17 cellular contexts compared by ENCODE assay signal in genomic region chr1:212504171-212504803, GRCh38.
A peak's percentile ranks its signal among the peaks of the same experiment; 100 is the strongest.
DNase-seq lines count a peak whose midpoint lies in the region; ATAC-seq and TF ChIP-seq lines count a peak whose summit lies in the region.
"Had no signal": no experiment of that assay in that cellular context is flagged by ENCODE, and none has a peak within 500 bp of the region (broad histone marks: within the 10 kb centered on the region; RNA-seq: fewer than 3 reads in every experiment).

No MANE protein-coding gene starts in this region.

- H3K36me3 Mint-ChIP-seq in activated CD4-positive, alpha-beta T cell treated with anti-CD3 and anti-CD28 coated beads, Interleukin-2, amount 10 ng/mL, durations not matched to agents 7 days and 5 days (ENCODE audit: low read depth) = no peaks in the 10 kb centered on the region
- no peaks in the 10 kb centered on the region for H3K36me3 Mint-ChIP-seq in WTC11

- peak; percentile 44 for ATAC-seq in GM18867 (IDR thresholded peaks at IDR 0.05; ENCODE audit: unreplicated experiment)
- ATAC-seq in WTC11 = no peak
- ATAC-seq in lower lobe of right lung = no peak

- POLR2A ChIA-PET in activated CD4-positive, alpha-beta T cell treated with anti-CD3 and anti-CD28 coated beads, Interleukin-2, amount 10 ng/mL, durations not matched to agents 7 days and 5 days (lab: Charles Lee) = no interaction called here
- POLR2A ChIA-PET in WTC11 (lab: Charles Lee) = no interaction called here

- H3K27me3 Mint-ChIP-seq in activated CD4-positive, alpha-beta T cell treated with anti-CD3 and anti-CD28 coated beads, Interleukin-2, amount 10 ng/mL, durations not matched to agents 7 days and 5 days = peaks cover 5% of the 10 kb centered on the region
- no peaks in the 10 kb centered on the region for H3K27me3 Mint-ChIP-seq in WTC11 (ENCODE audit: low read depth)

- H3K27ac ChIP-seq in lower lobe of right lung = no peak overlapping the region
- H3K27ac ChIP-seq: KMS-11, Peyer's patch had no signal

- H3K9me3 ChIP-seq in lower lobe of right lung = no peaks in the 10 kb centered on the region
- H3K9me3 ChIP-seq: Peyer's patch had no signal

- H3K4me3 ChIP-seq in lower lobe of right lung = no peak overlapping the region
- H3K4me3 ChIP-seq: Peyer's patch had no signal

- no peaks in the 10 kb centered on the region for H3K9me3 Mint-ChIP-seq in activated CD4-positive, alpha-beta T cell treated with anti-CD3 and anti-CD28 coated beads, Interleukin-2, amount 10 ng/mL, durations not matched to agents 7 days and 5 days
- peaks cover 10% of the 10 kb centered on the region for H3K9me3 Mint-ChIP-seq in WTC11

- H3K36me3 ChIP-seq in lower lobe of right lung = no peaks in the 10 kb centered on the region
- H3K36me3 ChIP-seq: Peyer's patch had no signal

- no peaks in the 10 kb centered on the region for H3K4me1 Mint-ChIP-seq in activated CD4-positive, alpha-beta T cell treated with anti-CD3 and anti-CD28 coated beads, Interleukin-2, amount 10 ng/mL, durations not matched to agents 7 days and 5 days
- H3K4me1 Mint-ChIP-seq in WTC11 = peaks cover 15% of the 10 kb centered on the region

- TF ChIP-seq CTCF in WTC11 (IDR thresholded peaks at IDR 0.05) (no peak), lower lobe of right lung (IDR thresholded peaks at IDR 0.05) (no peak)

- H3K27ac Mint-ChIP-seq in activated CD4-positive, alpha-beta T cell treated with anti-CD3 and anti-CD28 coated beads, Interleukin-2, amount 10 ng/mL, durations not matched to agents 7 days and 5 days = peak overlapping the region; percentile 26
- peak overlapping the region; percentile 58; the same call in 1 of the 2 replicates for H3K27ac Mint-ChIP-seq in WTC11

- no peaks in the 10 kb centered on the region for H3K27me3 ChIP-seq in lower lobe of right lung (ENCODE audit: low read depth)
- H3K27me3 ChIP-seq: Peyer's patch had no signal

- H3K4me3 Mint-ChIP-seq in activated CD4-positive, alpha-beta T cell treated with anti-CD3 and anti-CD28 coated beads, Interleukin-2, amount 10 ng/mL, durations not matched to agents 7 days and 5 days = no peak overlapping the region
- H3K4me3 Mint-ChIP-seq in WTC11 = no peak overlapping the region

- DNase-seq in activated CD4-positive, alpha-beta T cell treated with anti-CD3 and anti-CD28 coated beads, Interleukin-2, amount 10 ng/mL, durations not matched to agents 7 days and 5 days = no peak
- DNase-seq in activated CD4-positive, alpha-beta T cell treated with anti-CD3 and anti-CD28 coated beads, Interleukin-2, amount 50 U/mL, for 4 hours = no peak
- DNase-seq in WTC11 (ENCODE audit: low spot score) (no peak), kidney tubule cell (ENCODE audit: low spot score) (peak; percentile 17), lower lobe of right lung (no peak)
- DNase-seq in activated effector memory CD4-positive, alpha-beta T cell treated with anti-CD3 and anti-CD28 coated beads, Interleukin-2, amount 50 U/mL, for 16 hours = no peak
- DNase-seq in stimulated activated CD4-positive, alpha-beta T cell treated with anti-CD3 and anti-CD28 coated beads, Interleukin-4, amount 100 ng/mL, for 4 hours = no peak
- DNase-seq: C1 segment of cervical spinal cord, COR-L47, DMS153, NCI-H187 treated with DMSO at 0.1 percent for 48 hours, NCI-H2171, NCI-H774, Peyer's patch, SHP77 had no signal

- no peaks in the 10 kb centered on the region for H3K4me1 ChIP-seq in lower lobe of right lung
- H3K4me1 ChIP-seq: Peyer's patch had no signal

- CTCF ChIA-PET in activated CD4-positive, alpha-beta T cell treated with anti-CD3 and anti-CD28 coated beads, Interleukin-2, amount 10 ng/mL, durations not matched to agents 7 days and 5 days (lab: Charles Lee) = interaction anchor here (1.0 to 1.3 kb wide), 2 partner anchors 21 to 27 kb away, joined by 3 to 5 read pairs; no protein-coding TSS in a partner anchor
- CTCF ChIA-PET in WTC11 (lab: Charles Lee) = interaction anchor here (1.8 kb wide), 1 partner anchor 161 kb away, joined by 4 read pairs; no protein-coding TSS in a partner anchor

- intact Hi-C loops in lower lobe of right lung (cut with DNase I) = no loop called here

TF ChIP-seq in WTC11, 78 proteins besides CTCF, POLR2A, EP300 and RAD21:
- TF ChIP-seq RELA (CRISPR knock-in tag; IDR thresholded peaks at IDR 0.05; ENCODE audit: borderline replicate concordance) (no peak), FOXP4 (CRISPR knock-in tag; IDR thresholded peaks at IDR 0.05) (no peak), MXD4 (CRISPR knock-in tag; IDR thresholded peaks at IDR 0.05; ENCODE audit: borderline replicate concordance) (no peak), ETV6 (CRISPR knock-in tag; IDR thresholded peaks at IDR 0.05) (no peak), AFF4 (CRISPR knock-in tag; IDR thresholded peaks at IDR 0.05; ENCODE audit: borderline replicate concordance) (no peak), HMGXB4 (CRISPR knock-in tag; IDR thresholded peaks at IDR 0.05) (no peak), CREM (CRISPR knock-in tag; IDR thresholded peaks at IDR 0.05) (no peak), IRF1 (CRISPR knock-in tag; IDR thresholded peaks at IDR 0.05) (no peak)
